Comparison of ENCODE assay signal across 8 cellular contexts in the genomic region with DNA sequence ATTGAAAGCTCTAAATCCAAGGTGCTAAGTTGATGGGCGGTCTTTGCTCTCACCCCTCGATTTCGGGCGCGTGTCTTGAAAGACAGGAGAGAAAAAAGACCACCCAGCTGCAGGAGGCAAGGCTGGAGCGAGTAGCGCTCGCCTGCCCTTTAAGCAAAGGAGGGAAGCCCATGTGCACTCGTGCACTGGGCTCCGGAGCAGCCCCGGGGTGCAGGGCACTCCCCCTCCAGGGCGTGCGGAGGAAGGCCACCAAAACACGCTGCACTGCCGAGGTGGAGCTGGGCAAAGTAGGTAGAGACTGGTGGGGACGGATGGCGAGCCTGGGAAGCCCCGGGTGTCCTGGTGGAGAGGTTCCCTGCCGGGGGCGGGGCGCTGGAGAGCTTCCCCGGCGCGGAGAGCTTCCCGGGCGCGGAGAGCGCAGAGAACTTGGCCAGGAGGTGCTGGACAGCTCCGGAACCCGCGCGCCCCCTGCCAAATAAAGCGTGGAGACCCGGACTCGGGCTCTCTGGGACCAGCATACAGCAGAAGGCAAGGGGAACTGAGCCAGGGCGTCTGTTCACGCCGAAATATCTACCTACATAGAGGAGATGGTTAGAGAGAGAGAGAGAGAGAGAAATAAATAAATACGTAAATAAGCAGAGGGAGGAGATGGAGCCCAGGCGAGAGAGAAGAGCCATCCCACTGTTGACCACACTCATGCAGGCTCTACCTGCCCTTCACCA. TPM values are rescaled to one million over a fixed set of nuclear protein-coding genes. Genes with fewer than 3 reads are reported as not detected.
DNase-seq lines count a peak whose midpoint lies in the region; ATAC-seq, FAIRE-seq and TF ChIP-seq lines count a peak whose summit lies in the region.

No MANE protein-coding gene starts in this region.

- H3K27ac ChIP-seq in A673 (ENCODE audit: low read depth, low read length, poor library complexity, severe bottlenecking) (peak overlapping the region; percentile 96), H1 (ENCODE audit: low read depth, low read length) (peak overlapping the region; percentile 11; the same call in 1 of the 2 replicates)

- peak overlapping the region; percentile 97; the same call in 1 of the 2 replicates for H2BK15ac ChIP-seq in H1 (ENCODE audit: low read length)

- H3K4me3 Mint-ChIP-seq in activated CD4-positive, alpha-beta memory T cell treated with anti-CD3 and anti-CD28 coated beads, Interleukin-2, amount 10 ng/mL, durations not matched to agents 7 days and 5 days, result peak overlapping the region; percentile 75

- peaks cover 9% of the 10 kb centered on the region for H3K9me3 Mint-ChIP-seq in activated CD4-positive, alpha-beta memory T cell treated with anti-CD3 and anti-CD28 coated beads, Interleukin-2, amount 10 ng/mL, durations not matched to agents 7 days and 5 days

- CTCF ChIA-PET in A673 (lab: Charles Lee) (interaction anchor here (0.5 to 1.3 kb wide), 5 partner anchors 20 to 880 kb away, joined by 3 to 9 read pairs (median 6); no protein-coding TSS in a partner anchor), H1 (lab: Charles Lee; ENCODE audit: partially characterized antibody) (interaction anchor here (0.6 to 4.1 kb wide), 8 partner anchors 9 to 371 kb away, joined by 3 to 21 read pairs (median 4); no protein-coding TSS in a partner anchor)
- CTCF ChIA-PET in activated CD4-positive, alpha-beta memory T cell treated with anti-CD3 and anti-CD28 coated beads, Interleukin-2, amount 10 ng/mL, durations not matched to agents 7 days and 5 days (lab: Charles Lee), result interaction anchor here (0.8 to 5.6 kb wide), 6 partner anchors 17 to 102 kb away, joined by 3 to 58 read pairs (median 4); no protein-coding TSS in a partner anchor

- H3K23ac ChIP-seq in H1 (ENCODE audit: insufficient read length), result no peak overlapping the region

- peak overlapping the region; percentile 76; the same call in 1 of the 2 replicates for H4K8ac ChIP-seq in H1 (ENCODE audit: extremely low read depth, insufficient read depth, low read length)

- H3K27ac Mint-ChIP-seq in activated CD4-positive, alpha-beta memory T cell treated with anti-CD3 and anti-CD28 coated beads, Interleukin-2, amount 10 ng/mL, durations not matched to agents 7 days and 5 days, result no peak overlapping the region

- peaks cover 29% of the 10 kb centered on the region for H3K4me1 Mint-ChIP-seq in activated CD4-positive, alpha-beta memory T cell treated with anti-CD3 and anti-CD28 coated beads, Interleukin-2, amount 10 ng/mL, durations not matched to agents 7 days and 5 days

- peak; percentile 32 for TF ChIP-seq CTCF in A673 (conservative IDR thresholded peaks at IDR 0.05; ENCODE audit: low read depth, low read length)
- TF ChIP-seq CTCF in H1 (IDR thresholded peaks at IDR 0.05; ENCODE audit: control extremely low read depth in 1 of 3, insufficient read depth in 1 of 3, low read depth in 1 of 3, low read length in 3 of 3), result peak; percentile 5 to 22 (median 9); a peak in 3 of 4 replicates
- no peak for TF ChIP-seq CTCF in mucosa of descending colon (IDR thresholded peaks at IDR 0.05)

- H2BK5ac ChIP-seq in H1 (ENCODE audit: low read depth, low read length), result no peak overlapping the region

- no peak overlapping the region for H2AK5ac ChIP-seq in H1 (ENCODE audit: low read depth, low read length)

- no peak overlapping the region for H2BK12ac ChIP-seq in H1 (ENCODE audit: low read depth, low read length)

- H2AFZ ChIP-seq in H1 (ENCODE audit: low read length), result peak overlapping the region; percentile 37

- POLR2A ChIA-PET in A673 (lab: Charles Lee; ENCODE audit: low non-redundant PET) (interaction anchor here (0.5 to 0.7 kb wide), 6 partner anchors 10 to 339 kb away, joined by 3 to 5 read pairs (median 3); partner anchors contain the start of gene ANO6), H1 (lab: Charles Lee; ENCODE audit: partially characterized antibody) (interaction anchor here (1.1 to 2.3 kb wide), 6 partner anchors 11 to 304 kb away, joined by 3 to 6 read pairs (median 4); no protein-coding TSS in a partner anchor)
- POLR2A ChIA-PET in activated CD4-positive, alpha-beta memory T cell treated with anti-CD3 and anti-CD28 coated beads, Interleukin-2, amount 10 ng/mL, durations not matched to agents 7 days and 5 days (lab: Charles Lee), result interaction anchor here (1.2 kb wide), 1 partner anchor 16 kb away, joined by 3 read pairs; no protein-coding TSS in a partner anchor

- DNase-seq in A673 (ENCODE audit: low spot score) (peak; percentile 91), NCI-H146 treated with DMSO at 0.1 percent for 48 hours (lab: John Stamatoyannopoulos, UW; ENCODE audit: unreplicated experiment) (peak; percentile 15), H1 (ENCODE audit: low read depth in 1 of 2, low spot score in 2 of 2) (peak; percentile 27 to 87), mucosa of descending colon (peak; percentile 10 to 53 (median 39))
- peak; percentile 48 for DNase-seq in activated CD4-positive, alpha-beta memory T cell treated with anti-CD3 and anti-CD28 coated beads, Interleukin-2, amount 10 ng/mL, durations not matched to agents 7 days and 5 days
- peak; percentile 57 for DNase-seq in stimulated activated naive CD8-positive, alpha-beta T cell treated with anti-CD3 and anti-CD28 coated beads, Interleukin-15, Interleukin-2, amounts not matched to agents 100 U/mL and 50 U/mL, for 24 hours

- no peaks in the 10 kb centered on the region for H3K79me1 ChIP-seq in H1 (ENCODE audit: low read depth, low read length)

- FAIRE-seq in H1 (lab: Jason Lieb, UNC), result no peak

- BruUV-seq in A673 (replicated peaks; lab: Mats Ljungman, UMichigan), result TSS peak; percentile 72

- no peak for TF ChIP-seq EP300 in H1 (IDR thresholded peaks at IDR 0.05; ENCODE audit: borderline replicate concordance in 1 of 2, low read depth in 2 of 2, low read length in 2 of 2)

- H3K36me3 ChIP-seq in A673 (ENCODE audit: insufficient read depth, low read length, poor library complexity, severe bottlenecking) (peaks cover 47% of the 10 kb centered on the region), H1 (ENCODE audit: control insufficient read depth in 2 of 4, insufficient read depth in 4 of 4, low read length in 3 of 4) (no peaks in the 10 kb centered on the region), mucosa of descending colon (ENCODE audit: low read depth) (no peaks in the 10 kb centered on the region)

- peak; percentile 58 for ATAC-seq in GM19035 (IDR thresholded peaks at IDR 0.05; ENCODE audit: unreplicated experiment)
- peak; percentile 62 for ATAC-seq in mucosa of descending colon
- ATAC-seq in stimulated activated naive CD8-positive, alpha-beta T cell treated with anti-CD3 and anti-CD28 coated beads, Interleukin-15, Interleukin-2, amounts not matched to agents 100 U/mL and 50 U/mL, for 24 hours, result peak; percentile 70
- ATAC-seq in GM18858 (IDR thresholded peaks at IDR 0.05; ENCODE audit: unreplicated experiment), result no peak

- WGBS in H1 (ENCODE audit: extremely low coverage in 1 of 2, insufficient coverage in 1 of 2, insufficient read length in 1 of 2, insufficient replicate concordance in 2 of 2, low coverage in 1 of 2, low lambda C conversion rate in 2 of 2, missing lambda C conversion rate in 1 of 2), 2 experiments, result 2% methylated on average over 37 of the region's 40 CpGs; no CpG with 5 or more reads in 1 of the 2 experiments

- H4K20me1 ChIP-seq in H1 (replicated peaks in 1 of 2; ENCODE audit: control insufficient read depth in 1 of 2, insufficient read depth in 2 of 2, low read length in 2 of 2), result peaks cover 0 to 2% of the 10 kb centered on the region in 2 experiments

- TF ChIP-seq POLR2A in H1 (IDR thresholded peaks at IDR 0.05; ENCODE audit: control extremely low read depth in 1 of 2, low read depth in 2 of 2, low read length in 2 of 2), result no peak

- H3K27me3 Mint-ChIP-seq in activated CD4-positive, alpha-beta memory T cell treated with anti-CD3 and anti-CD28 coated beads, Interleukin-2, amount 10 ng/mL, durations not matched to agents 7 days and 5 days, result peaks cover 21% of the 10 kb centered on the region

- peak overlapping the region; percentile 60 to 94 for H3K4me2 ChIP-seq in H1 (ENCODE audit: insufficient read depth in 1 of 2, low read depth in 2 of 2, low read length in 2 of 2)

- peak overlapping the region; percentile 30 for H4K91ac ChIP-seq in H1 (replicated peaks; ENCODE audit: insufficient read length, low read length)

- H3K9me3 ChIP-seq in A673 (ENCODE audit: low read depth, low read length, poor library complexity, severe bottlenecking), result peaks cover 29% of the 10 kb centered on the region
- peaks cover 5% of the 10 kb centered on the region in 2 experiments for H3K9me3 ChIP-seq in H1 (ENCODE audit: insufficient read depth in 2 of 2, low read depth in 1 of 2, low read length in 1 of 2)
- peaks cover 2% of the 10 kb centered on the region for H3K9me3 ChIP-seq in mucosa of descending colon

- H2BK20ac ChIP-seq in H1 (ENCODE audit: low read length), result no peak overlapping the region

- H3K27me3 ChIP-seq in A673 (replicated peaks; ENCODE audit: insufficient read depth, low read depth, low read length, poor library complexity) (no peaks in the 10 kb centered on the region), H1 (replicated peaks in 1 of 4; ENCODE audit: control insufficient read depth in 3 of 4, extremely low read depth in 1 of 4, insufficient read depth in 3 of 4, low read length in 3 of 4) (no peaks in the 10 kb centered on the region; a peak in 1 of 7 replicates)

- no peak overlapping the region for H3K14ac ChIP-seq in H1 (ENCODE audit: insufficient read length)

- H3K18ac ChIP-seq in H1 (ENCODE audit: extremely low read depth, low read length), result peak overlapping the region; percentile 94

- peaks cover 3% of the 10 kb centered on the region for H3K36me3 Mint-ChIP-seq in activated CD4-positive, alpha-beta memory T cell treated with anti-CD3 and anti-CD28 coated beads, Interleukin-2, amount 10 ng/mL, durations not matched to agents 7 days and 5 days (ENCODE audit: low read depth)

- peaks cover 14% of the 10 kb centered on the region for H3K23me2 ChIP-seq in H1 (ENCODE audit: low read depth, low read length)

- H3K4ac ChIP-seq in H1 (replicated peaks; ENCODE audit: insufficient read length, low read depth, low read length), result peak overlapping the region; percentile 33

- no peak overlapping the region for H2BK120ac ChIP-seq in H1 (replicated peaks; ENCODE audit: low read depth, low read length)

- H3K79me2 ChIP-seq in H1 (ENCODE audit: control insufficient read depth in 1 of 2, insufficient read depth in 2 of 2, low read length in 2 of 2), result peaks cover 0 to 29% of the 10 kb centered on the region in 2 experiments; a peak in 2 of 4 replicates

- H3K4me3 ChIP-seq in A673 (ENCODE audit: low read depth, low read length, poor library complexity, severe bottlenecking), result peak overlapping the region; percentile 95
- peak overlapping the region; percentile 78 to 92 (median 86) for H3K4me3 ChIP-seq in H1 (ENCODE audit: extremely low read depth in 1 of 4, insufficient read depth in 2 of 4, low read depth in 3 of 4, low read length in 4 of 4)
- no peak overlapping the region for H3K4me3 ChIP-seq in mucosa of descending colon

- H3K56ac ChIP-seq in H1 (replicated peaks; ENCODE audit: insufficient read length, low read depth, low read length), result no peak overlapping the region

- H3K9ac ChIP-seq in H1 (replicated peaks in 1 of 4; ENCODE audit: extremely low read depth in 1 of 4, low read depth in 3 of 4, low read length in 3 of 4), result peak overlapping the region in 3 of 4 experiments; percentile 25 to 42 (median 29); a peak in 4 of 7 replicates

- intact Hi-C loops in A673 (cut with micrococcal nuclease; ENCODE audit: unreplicated experiment) (loop anchor here (5.0 to 10.0 kb wide), 3 partner anchors 172 to 859 kb away; no protein-coding TSS in a partner anchor), mucosa of descending colon (cut with DNase I, micrococcal nuclease) (no loop called here)

- H3K4me1 ChIP-seq in A673 (ENCODE audit: insufficient read depth, low read length, poor library complexity, severe bottlenecking), result peaks cover 10% of the 10 kb centered on the region
- peaks cover 0 to 5% (median 0%) of the 10 kb centered on the region in 4 experiments; a peak in 1 of 7 replicates for H3K4me1 ChIP-seq in H1 (replicated peaks in 1 of 4; ENCODE audit: control insufficient read depth in 3 of 4, insufficient read depth in 4 of 4, low read length in 3 of 4)
- peaks cover 18% of the 10 kb centered on the region for H3K4me1 ChIP-seq in mucosa of descending colon (ENCODE audit: low read depth)

- TF ChIP-seq RAD21 in H1 (IDR thresholded peaks at IDR 0.05 in 1 of 2, conservative IDR thresholded peaks at IDR 0.05 in 1 of 2; ENCODE audit: low read depth in 2 of 2, low read length in 2 of 2), result peak in 1 of 2 experiments; percentile 22; a peak in 1 of 4 replicates

- peak overlapping the region; percentile 93 for H4K5ac ChIP-seq in H1 (ENCODE audit: insufficient read length, low read depth, low read length)

RNA-seq across cellular contexts. Expression of gene NELL2, which starts 0.6 kb away (rescaled TPM):
- total RNA-seq in A673 (2021) (596 and 641 TPM in 2 replicates), mucosa of descending colon (1 to 10 TPM; 2.4 to 7.4 (median 5.8) TPM)
- 10 to 100 TPM; 10.1 to 10.5 TPM for total RNA-seq in activated CD4-positive, alpha-beta memory T cell treated with anti-CD3 and anti-CD28 coated beads, Interleukin-2, amount 10 ng/mL, durations not matched to agents 7 days and 5 days
- 50.6 and 54.2 TPM in 2 replicates for total RNA-seq in H1 (2021; fragmentation: NEBNext Ultra II Directional; extraction: Animal tissue kit (Norgen Biotek cat#: 25700))
- 40.7 and 56.8 TPM in 2 replicates for polyA plus RNA-seq in H1 (2011; rRNA removed)
- polyA plus RNA-seq in H1 (2011; cell fraction: cytosol; rRNA removed), result 60.5 TPM
- 49.0 TPM for polyA plus RNA-seq in H1 (2011; cell fraction: nucleus; rRNA removed)
- 41.2 to 62.9 TPM (median 52.5 TPM) in 4 replicates for polyA plus RNA-seq in H1 (2012, experiment 1 of 2)
- polyA plus RNA-seq in H1 (2012, experiment 2 of 2), result 4.8 TPM
- polyA plus RNA-seq in H1 (2013, experiment 1 of 2), result 62.8 TPM
- 68.8 TPM for polyA plus RNA-seq in H1 (2013, experiment 2 of 2)
- polyA minus RNA-seq in H1 (2011; rRNA and poly(A)+ RNA removed), result 142 and 222 TPM in 2 replicates
- 52.5 TPM for polyA minus RNA-seq in H1 (2011; cell fraction: cytosol; rRNA and poly(A)+ RNA removed)
- 245 TPM for polyA minus RNA-seq in H1 (2011; cell fraction: nucleus; rRNA and poly(A)+ RNA removed)

Comparison
In these comparisons a context has a peak if more than half of its experiments do, and no peak if none do; other contexts are left out.
1. DNase-seq: peak in every context shown above with its lines; median percentile 91 in A673; 57 in H1; 57 in stimulated activated naive CD8-positive, alpha-beta T cell treated with anti-CD3 and anti-CD28 coated beads, Interleukin-15, Interleukin-2, amounts not matched to agents 100 U/mL and 50 U/mL, for 24 hours; 48 in activated CD4-positive, alpha-beta memory T cell treated with anti-CD3 and anti-CD28 coated beads, Interleukin-2, amount 10 ng/mL, durations not matched to agents 7 days and 5 days; 39 in mucosa of descending colon; 15 in NCI-H146 treated with DMSO at 0.1 percent for 48 hours.
2. RNA of gene NELL2, which starts 0.6 kb away (total RNA-seq): 596 to 641 TPM in A673; 50.6 to 54.2 TPM in H1, 10.1 to 10.5 TPM in activated CD4-positive, alpha-beta memory T cell treated with anti-CD3 and anti-CD28 coated beads, Interleukin-2, amount 10 ng/mL, durations not matched to agents 7 days and 5 days and 2.4 to 7.4 TPM in mucosa of descending colon; every median in the first group is over 10 times any median in the second.